In genomic region chr9:125233678-125234077, GRCh38 we compare ENCODE assay signal across 9 cellular contexts. TPM values are rescaled to one million over a fixed set of nuclear protein-coding genes. Genes with fewer than 3 reads are reported as not detected.
DNase-seq lines count a peak whose midpoint lies in the region; ATAC-seq and TF ChIP-seq lines count a peak whose summit lies in the region.
"Had no signal": no experiment of that assay in that cellular context is flagged by ENCODE, and none has a peak within 500 bp of the region (broad histone marks: within the 10 kb centered on the region; RNA-seq: fewer than 3 reads in every experiment).

No MANE protein-coding gene starts in this region.

- CTCF ChIA-PET in AG04449 (lab: Yijun Ruan, JAX) = no interaction called here

- peak; percentile 95 for DNase-seq in AG04449 (ENCODE audit: low read depth, low spot score)
- DNase-seq in HK-2 (ENCODE audit: unreplicated experiment) = peak; percentile 56
- DNase-seq in astrocyte of the spinal cord (ENCODE audit: low read depth, low spot score) = peak; percentile 97
- peak; percentile 44 to 93 for DNase-seq in lung microvascular endothelial cell (ENCODE audit: low read depth in 2 of 2)
- no peak for DNase-seq in AML-193 (lab: John Stamatoyannopoulos, UW)
- DNase-seq: hippocampal formation had no signal

- in situ Hi-C loops in astrocyte of the spinal cord (cut with HindIII; ENCODE audit: low sequenced_read_pairs) = no loop called here

- POLR2A ChIA-PET in AG04449 (lab: Yijun Ruan, JAX) = interaction anchor here (0.6 to 2.1 kb wide), 5 partner anchors 8 to 42 kb away, joined by 3 to 16 read pairs (median 4); no protein-coding TSS in a partner anchor

- TF ChIP-seq CTCF in AG04449 (IDR thresholded peaks at IDR 0.05; ENCODE audit: insufficient read depth, low read length, missing control alignments) = no peak
- TF ChIP-seq CTCF in astrocyte of the spinal cord (IDR thresholded peaks at IDR 0.05; ENCODE audit: low read depth, low read length) = no peak

- H3K4me3 ChIP-seq in AG04449 (ENCODE audit: low read depth, low read length) = no peak overlapping the region
- no peak overlapping the region for H3K4me3 ChIP-seq in astrocyte of the spinal cord (ENCODE audit: low read depth, low read length)

- ATAC-seq in GM21360 (IDR thresholded peaks at IDR 0.05; ENCODE audit: unreplicated experiment) (no peak), GM18511 (IDR thresholded peaks at IDR 0.05; ENCODE audit: unreplicated experiment) (no peak), HG02763 (IDR thresholded peaks at IDR 0.05; ENCODE audit: unreplicated experiment) (no peak)

RNA-seq across cellular contexts. Expression of gene HSPA5, which starts 7.5 kb away (rescaled TPM):
- total RNA-seq in lung microvascular endothelial cell = 77.4 and 132 TPM in 2 replicates

RNA-seq across cellular contexts. Expression of gene GAPVD1, which starts 27.9 kb away (rescaled TPM):
- 41.6 and 49.2 TPM in 2 replicates for total RNA-seq in lung microvascular endothelial cell

RNA-seq across cellular contexts. Expression of gene RABEPK, which starts 33.3 kb away (rescaled TPM):
- total RNA-seq in lung microvascular endothelial cell = 15.9 and 16.3 TPM in 2 replicates

RNA-seq across cellular contexts. Expression of gene PPP6C, which starts 44.1 kb away (rescaled TPM):
- total RNA-seq in lung microvascular endothelial cell = 12.4 and 15.3 TPM in 2 replicates

Comparison
In these comparisons a context has a peak if more than half of its experiments do, and no peak if none do; other contexts are left out.
1. DNase-seq: peak in AG04449 (single experiment), HK-2 (single experiment), astrocyte of the spinal cord (single experiment) and lung microvascular endothelial cell (2 of 2); none in AML-193 (0 of 2).